Comparison of ENCODE assay signal across 8 cellular contexts in genomic region chr12:116336542-116337065, GRCh38. TPM values are rescaled to one million over a fixed set of nuclear protein-coding genes. Genes with fewer than 3 reads are reported as not detected.
DNase-seq lines count a peak whose midpoint lies in the region; ATAC-seq and TF ChIP-seq lines count a peak whose summit lies in the region.

No MANE protein-coding gene starts in this region.

- DNase-seq in GM06990 (ENCODE audit: extremely low read depth, insufficient read length) (peak; percentile 76), fibroblast of gingiva (ENCODE audit: low read depth) (peak; percentile 22), cerebellum (ENCODE audit: low spot score) (no peak), Kasumi-1 (lab: John Stamatoyannopoulos, UW) (no peak), NCI-H2227 (lab: John Stamatoyannopoulos, UW; ENCODE audit: unreplicated experiment) (no peak), MM.1S (no peak)

- no peaks in the 10 kb centered on the region for H4K20me1 ChIP-seq in MM.1S (ENCODE audit: insufficient read depth, low read length)

- no peaks in the 10 kb centered on the region for H3K79me2 ChIP-seq in MM.1S (ENCODE audit: low read length)

- H3F3A ChIP-seq in MM.1S (ENCODE audit: insufficient read depth, low read length), result no peaks in the 10 kb centered on the region

- H3K36me3 ChIP-seq in GM06990 (ENCODE audit: control insufficient read depth, insufficient read depth, low read length) (no peaks in the 10 kb centered on the region), MM.1S (replicated peaks; ENCODE audit: insufficient read depth, low read length) (no peaks in the 10 kb centered on the region)

- TF ChIP-seq CTCF in GM06990 (IDR thresholded peaks at IDR 0.05; ENCODE audit: insufficient read depth, low read length, poor library complexity, severe bottlenecking), result no peak
- no peak for TF ChIP-seq CTCF in MM.1S (IDR thresholded peaks at IDR 0.05; ENCODE audit: low read length)

- H3K4me3 ChIP-seq in GM06990 (replicated peaks; ENCODE audit: low read depth, low read length), result no peak overlapping the region
- no peak overlapping the region for H3K4me3 ChIP-seq in MM.1S (ENCODE audit: low read length)

- H3K9me2 ChIP-seq in MM.1S (replicated peaks; ENCODE audit: insufficient read depth, low read length), result no peaks in the 10 kb centered on the region

- no peak overlapping the region for H3K27ac ChIP-seq in MM.1S (ENCODE audit: low read length)

- H3K4me2 ChIP-seq in MM.1S (ENCODE audit: low read depth, low read length), result no peak overlapping the region

- no peak overlapping the region for H3K9ac ChIP-seq in MM.1S (ENCODE audit: low read length)

- ATAC-seq in GM21360 (IDR thresholded peaks at IDR 0.05; ENCODE audit: unreplicated experiment), result peak; percentile 85
- peak; percentile 81 for ATAC-seq in HG03521 (IDR thresholded peaks at IDR 0.05; ENCODE audit: unreplicated experiment)

- no peaks in the 10 kb centered on the region for H3K4me1 ChIP-seq in MM.1S (ENCODE audit: low read length)

- H3K27me3 ChIP-seq in GM06990 (replicated peaks; ENCODE audit: control insufficient read depth, insufficient read depth, low read length) (no peaks in the 10 kb centered on the region), MM.1S (replicated peaks; ENCODE audit: insufficient read depth, low read length) (no peaks in the 10 kb centered on the region)

- H3K9me3 ChIP-seq in MM.1S (replicated peaks; ENCODE audit: insufficient read depth, low read length), result no peaks in the 10 kb centered on the region

- H2AFZ ChIP-seq in MM.1S (ENCODE audit: low read length), result no peak overlapping the region

RNA-seq across cellular contexts. Expression of gene MED13L, which starts 59.1 kb away (rescaled TPM):
- 184 TPM for total RNA-seq in cerebellum

Comparison
In these comparisons a context has a peak if more than half of its experiments do, and no peak if none do; other contexts are left out.
1. DNase-seq: peak in GM06990 (single experiment) and fibroblast of gingiva (single experiment); none in cerebellum (single experiment), Kasumi-1 (0 of 2), NCI-H2227 (single experiment) and MM.1S (single experiment).